ENCODE assay signal across 10 cellular contexts in genomic region chr20:63737690-63737939, GRCh38. TPM values are rescaled to one million over a fixed set of nuclear protein-coding genes. Genes with fewer than 3 reads are reported as not detected.
DNase-seq lines count a peak whose midpoint lies in the region; ATAC-seq and TF ChIP-seq lines count a peak whose summit lies in the region.
"Had no signal": no experiment of that assay in that cellular context is flagged by ENCODE, and none has a peak within 500 bp of the region (broad histone marks: within the 10 kb centered on the region; RNA-seq: fewer than 3 reads in every experiment).

No MANE protein-coding gene starts in this region.

- H3K27me3 ChIP-seq in breast epithelium, result no peaks in the 10 kb centered on the region
- no peaks in the 10 kb centered on the region for H3K27me3 ChIP-seq in right lobe of liver
- no peaks in the 10 kb centered on the region for H3K27me3 ChIP-seq in tibial nerve

- H3K9me3 ChIP-seq in breast epithelium (no peaks in the 10 kb centered on the region), T-helper 17 cell (ENCODE audit: control insufficient read depth, low read length, poor library complexity, severe bottlenecking) (no peaks in the 10 kb centered on the region), right lobe of liver (no peaks in the 10 kb centered on the region), tibial nerve (no peaks in the 10 kb centered on the region)

- no peaks in the 10 kb centered on the region for H3K9me3 Mint-ChIP-seq in MCF 10A (ENCODE audit: unreplicated experiment)
- no peaks in the 10 kb centered on the region for H3K9me3 Mint-ChIP-seq in Calu3 (ENCODE audit: low read depth, unreplicated experiment)
- H3K9me3 Mint-ChIP-seq: activated naive CD4-positive, alpha-beta T cell treated with anti-CD3 and anti-CD28 coated beads for 36 hours had no signal

- no TSS peak for BruUV-seq in MCF 10A (replicated peaks; lab: Mats Ljungman, UMichigan)
- BruUV-seq in Calu3 (replicated peaks; lab: Mats Ljungman, UMichigan), result no TSS peak

- TF ChIP-seq POLR2A in breast epithelium (IDR thresholded peaks at IDR 0.05) (no peak), right lobe of liver (IDR thresholded peaks at IDR 0.05) (no peak), tibial nerve (IDR thresholded peaks at IDR 0.05) (no peak)

- ATAC-seq in T-helper 17 cell (no peak), right lobe of liver (no peak)

- no peaks in the 10 kb centered on the region for H3K4me1 Mint-ChIP-seq in MCF 10A (ENCODE audit: insufficient read depth, unreplicated experiment)
- peaks cover 16% of the 10 kb centered on the region for H3K4me1 Mint-ChIP-seq in T-helper 17 cell
- H3K4me1 Mint-ChIP-seq in Calu3 (ENCODE audit: low read depth, unreplicated experiment), result no peaks in the 10 kb centered on the region

- no peaks in the 10 kb centered on the region for H3K27me3 Mint-ChIP-seq in MCF 10A (ENCODE audit: insufficient read depth, unreplicated experiment)
- H3K27me3 Mint-ChIP-seq in T-helper 17 cell, result no peaks in the 10 kb centered on the region
- H3K27me3 Mint-ChIP-seq in Calu3 (ENCODE audit: unreplicated experiment), result no peaks in the 10 kb centered on the region

- TF ChIP-seq CTCF in breast epithelium (IDR thresholded peaks at IDR 0.05), result no peak
- no peak for TF ChIP-seq CTCF in MCF 10A (IDR thresholded peaks at IDR 0.05; ENCODE audit: unreplicated experiment)
- TF ChIP-seq CTCF in right lobe of liver (IDR thresholded peaks at IDR 0.05), result no peak
- TF ChIP-seq CTCF in tibial nerve (IDR thresholded peaks at IDR 0.05), result no peak
- TF ChIP-seq CTCF in Calu3 (IDR thresholded peaks at IDR 0.05; ENCODE audit: unreplicated experiment), result no peak

- TF ChIP-seq EP300 in tibial nerve (IDR thresholded peaks at IDR 0.05), result no peak

- DNase-seq in breast epithelium (ENCODE audit: low spot score in 2 of 2) (no peak), MCF 10A (ENCODE audit: unreplicated experiment) (no peak), T-helper 17 cell (no peak), right lobe of liver (no peak), tibial nerve (ENCODE audit: low spot score in 2 of 2) (no peak), Calu3 (no peak), NCI-H526 treated with DMSO at 0.1 percent for 48 hours (lab: John Stamatoyannopoulos, UW) (no peak)
- DNase-seq in stimulated activated CD4-positive, alpha-beta T cell treated with anti-CD3 and anti-CD28 coated beads, Interleukin-4, amount 100 ng/mL, for 24 hours, result no peak
- DNase-seq: NCI-H1694 treated with DMSO at 0.1 percent for 48 hours had no signal

- 0% methylated on average over 2 of the region's 25 CpGs for WGBS in right lobe of liver (ENCODE audit: insufficient coverage, low coverage, low lambda C conversion rate, missing lambda C conversion rate)
- WGBS in tibial nerve, 2 donors, result 2 to 7% methylated on average over 15 to 16 of the region's 25 CpGs

- POLR2A ChIA-PET in MCF 10A (lab: Yijun Ruan, JAX), result interaction anchor here (0.6 kb wide), 1 partner anchor 8 kb away, joined by 3 read pairs; no protein-coding TSS in a partner anchor

- H3K4me3 Mint-ChIP-seq in MCF 10A (ENCODE audit: unreplicated experiment) (no peak overlapping the region), T-helper 17 cell (peak overlapping the region; percentile 92), Calu3 (ENCODE audit: low read depth, unreplicated experiment) (no peak overlapping the region)

- CTCF ChIA-PET in MCF 10A (lab: Yijun Ruan, JAX), result no interaction called here
- CTCF ChIA-PET in Calu3 (lab: Charles Lee), result interaction anchor here (1.7 kb wide), 1 partner anchor 9 kb away, joined by 8 read pairs; no protein-coding TSS in a partner anchor

- H3K27ac ChIP-seq in breast epithelium, result no peak overlapping the region
- peak overlapping the region in 2 of 3 donors; percentile 21 to 91 for H3K27ac ChIP-seq in right lobe of liver
- H3K27ac ChIP-seq in tibial nerve, result peak overlapping the region in 2 of 4 donors; percentile 65 to 88

- peaks cover 26 to 31% of the 10 kb centered on the region in 2 donors for H3K4me1 ChIP-seq in breast epithelium
- H3K4me1 ChIP-seq in right lobe of liver, result peaks cover 0 to 25% (median 12%) of the 10 kb centered on the region in 4 donors
- peaks cover 0 to 56% (median 33%) of the 10 kb centered on the region in 4 donors for H3K4me1 ChIP-seq in tibial nerve

- H3K36me3 Mint-ChIP-seq in MCF 10A (ENCODE audit: insufficient read depth, unreplicated experiment) (peaks cover 25% of the 10 kb centered on the region), T-helper 17 cell (ENCODE audit: low read depth) (peaks cover 3% of the 10 kb centered on the region), Calu3 (ENCODE audit: insufficient read depth, unreplicated experiment) (peaks cover 65% of the 10 kb centered on the region)

- intact Hi-C loops in breast epithelium (cut with DNase I; ENCODE audit: low total_unique reads) (no loop called here), MCF 10A (cut with micrococcal nuclease) (no loop called here), right lobe of liver (cut with DNase I) (no loop called here), Calu3 (cut with micrococcal nuclease; ENCODE audit: unreplicated experiment) (no loop called here)

- no peak overlapping the region for H3K27ac Mint-ChIP-seq in MCF 10A (ENCODE audit: low read depth, unreplicated experiment)
- H3K27ac Mint-ChIP-seq in T-helper 17 cell, result no peak overlapping the region
- no peak overlapping the region for H3K27ac Mint-ChIP-seq in Calu3 (ENCODE audit: unreplicated experiment)
- H3K27ac Mint-ChIP-seq: activated naive CD4-positive, alpha-beta T cell treated with anti-CD3 and anti-CD28 coated beads for 36 hours had no signal

- H3K4me3 ChIP-seq in breast epithelium (peak overlapping the region; percentile 9 to 89 (median 40)), right lobe of liver (peak overlapping the region; percentile 65 to 92 (median 75)), tibial nerve (peak overlapping the region in 3 of 4 donors; percentile 7 to 51 (median 39))

- H3K36me3 ChIP-seq in breast epithelium (no peaks in the 10 kb centered on the region), right lobe of liver (peaks cover 0 to 14% (median 1%) of the 10 kb centered on the region in 4 donors), tibial nerve (peaks cover 0 to 54% (median 3%) of the 10 kb centered on the region in 3 donors)

RNA-seq across cellular contexts. Expression of gene LIME1, which starts 1.2 kb away (rescaled TPM):
- 10 to 100 TPM in 2 of 3 donors, 1 to 10 TPM in 1; 7.0 to 16.7 (median 12.0) TPM for total RNA-seq in breast epithelium
- 10.1 and 16.0 TPM in 2 replicates for total RNA-seq in MCF 10A (2022)
- 100 to 1,000 TPM; 156 to 179 TPM for total RNA-seq in T-helper 17 cell
- 100 to 1,000 TPM in 2 of 6 experiments, 10 to 100 TPM in 4; 37.0 to 118 (median 65.5) TPM for total RNA-seq in right lobe of liver
- 10 to 100 TPM; 11.4 to 51.9 (median 17.6) TPM for total RNA-seq in tibial nerve
- 25.8 and 27.1 TPM in 2 replicates for total RNA-seq in Calu3 (2022)

RNA-seq across cellular contexts. Expression of gene SLC2A4RG, which starts 2.0 kb away (rescaled TPM):
- total RNA-seq in breast epithelium (10 to 100 TPM; 22.9 to 58.9 (median 36.9) TPM), MCF 10A (2022) (85.0 and 105 TPM in 2 replicates), T-helper 17 cell (100 to 1,000 TPM in 1 of 2 donors, 10 to 100 TPM in 1; 98.1 to 103 TPM), right lobe of liver (100 to 1,000 TPM in 2 of 6 experiments, 10 to 100 TPM in 4; 36.0 to 180 (median 73.8) TPM), tibial nerve (100 to 1,000 TPM in 1 of 4 donors, 10 to 100 TPM in 3; 71.5 to 126 (median 72.5) TPM), Calu3 (2022) (163 and 169 TPM in 2 replicates)

RNA-seq across cellular contexts. Expression of gene ZGPAT, which starts 29.8 kb away (rescaled TPM):
- total RNA-seq in breast epithelium, result 10 to 100 TPM; 17.6 to 26.9 (median 24.9) TPM
- total RNA-seq in MCF 10A (2022), result 19.5 and 22.2 TPM in 2 replicates
- 10 to 100 TPM; 35.0 to 39.8 TPM for total RNA-seq in T-helper 17 cell
- 10 to 100 TPM; 18.7 to 68.9 (median 31.9) TPM for total RNA-seq in right lobe of liver
- total RNA-seq in tibial nerve, result 10 to 100 TPM; 27.5 to 70.8 (median 40.9) TPM
- total RNA-seq in Calu3 (2022), result 47.0 and 48.4 TPM in 2 replicates

RNA-seq across cellular contexts. Expression of gene ARFRP1, which starts 29.8 kb away (rescaled TPM):
- total RNA-seq in breast epithelium, result 10 to 100 TPM; 30.7 to 41.0 (median 32.3) TPM
- total RNA-seq in MCF 10A (2022), result 60.1 and 65.4 TPM in 2 replicates
- 10 to 100 TPM; 44.0 to 53.2 TPM for total RNA-seq in T-helper 17 cell
- 10 to 100 TPM; 16.0 to 22.2 (median 20.2) TPM for total RNA-seq in right lobe of liver
- total RNA-seq in tibial nerve, result 10 to 100 TPM; 36.9 to 71.1 (median 50.9) TPM
- 74.0 and 85.1 TPM in 2 replicates for total RNA-seq in Calu3 (2022)

RNA-seq across cellular contexts. Expression of gene TNFRSF6B, which starts 41.2 kb away (rescaled TPM):
- 10 to 100 TPM in 1 of 3 donors, 1 to 10 TPM in 2; 2.8 to 40.0 (median 7.4) TPM for total RNA-seq in breast epithelium
- 12.3 and 24.4 TPM in 2 replicates for total RNA-seq in MCF 10A (2022)
- not detected for total RNA-seq in T-helper 17 cell
- 1 to 10 TPM in 1 of 6 experiments, under 1 TPM in 2, not detected in 3; 0.56 to 1.0 (median 0.62) TPM for total RNA-seq in right lobe of liver
- total RNA-seq in tibial nerve, result 10 to 100 TPM in 3 of 4 donors, 1 to 10 TPM in 1; 8.0 to 61.2 (median 35.9) TPM
- not detected in 2 replicates for total RNA-seq in Calu3 (2022)
- total RNA-seq: activated naive CD4-positive, alpha-beta T cell treated with anti-CD3 and anti-CD28 coated beads for 36 hours had no signal

Comparison
In these comparisons a context has a peak if more than half of its experiments do, and no peak if none do; other contexts are left out.
1. H3K27ac ChIP-seq: peak in right lobe of liver (2 of 3); none in breast epithelium (0 of 2).
2. Peak in every context shown above with its lines, with median percentiles within 50 percentile points of each other: H3K4me3 ChIP-seq.